8 cellular contexts compared by ENCODE assay signal in genomic region chr14:55028066-55028465, GRCh38. TPM values are rescaled to one million over a fixed set of nuclear protein-coding genes. Genes with fewer than 3 reads are reported as not detected.
DNase-seq lines count a peak whose midpoint lies in the region; ATAC-seq, FAIRE-seq and TF ChIP-seq lines count a peak whose summit lies in the region.

No MANE protein-coding gene starts in this region.

- H3K27me3 ChIP-seq in pancreas = no peaks in the 10 kb centered on the region

- H3K36me3 ChIP-seq in pancreas = no peaks in the 10 kb centered on the region

- H3K27ac ChIP-seq in pancreas = no peak overlapping the region

- TF ChIP-seq CTCF in GM12875 (IDR thresholded peaks at IDR 0.05; ENCODE audit: borderline replicate concordance, insufficient read depth, low read depth, low read length) (no peak), pancreas (IDR thresholded peaks at IDR 0.05) (no peak)

- intact Hi-C loops in pancreas (cut with DNase I) = no loop called here

- ATAC-seq in pancreas (no peak), GM18505 (IDR thresholded peaks at IDR 0.05; ENCODE audit: unreplicated experiment) (no peak)

- TF ChIP-seq POLR2A in erythroblast (IDR thresholded peaks at IDR 0.05; ENCODE audit: low read length) (no peak), GM18505 (IDR thresholded peaks at IDR 0.05; ENCODE audit: borderline replicate concordance, extremely low read depth, insufficient read depth, insufficient read length) (no peak)

- DNase-seq in OCI-M1 (lab: John Stamatoyannopoulos, UW) (peak; percentile 7), erythroblast (lab: John Stamatoyannopoulos, UW) (peak; percentile 32 to 47), retina (peak; percentile 15), pancreas (no peak), C1 segment of cervical spinal cord (lab: John Stamatoyannopoulos, UW) (no peak)
- no peak for DNase-seq in activated CD8-positive, alpha-beta memory T cell treated with anti-CD3 and anti-CD28 coated beads, Interleukin-2, amount 50 U/mL, for 4 hours

- H3K4me3 ChIP-seq in GM12875 (ENCODE audit: low read depth, low read length) (peak overlapping the region; percentile 99), pancreas (peak overlapping the region in 2 of 4 donors; percentile 63)

- no peak for FAIRE-seq in pancreas (lab: Jason Lieb, UNC)

- H3K4me1 ChIP-seq in pancreas = peaks cover 0 to 12% (median 10%) of the 10 kb centered on the region in 3 donors

- no peaks in the 10 kb centered on the region for H3K9me3 ChIP-seq in pancreas

- 4 to 9% methylated on average over 8 of the region's 8 CpGs for WGBS in pancreas, 2 donors

RNA-seq across cellular contexts. Expression of gene SOCS4, which starts 1.0 kb away (rescaled TPM):
- 10 to 100 TPM in 2 of 6 donors, 1 to 10 TPM in 4; 4.9 to 13.4 (median 6.5) TPM for total RNA-seq in pancreas
- polyA plus RNA-seq in pancreas = 1 to 10 TPM; 2.4 to 4.9 TPM

RNA-seq across cellular contexts. Expression of gene WDHD1, which starts 1.2 kb away (rescaled TPM):
- 1 to 10 TPM in 4 of 6 donors, under 1 TPM in 2; 0.46 to 2.3 (median 1.2) TPM for total RNA-seq in pancreas
- polyA plus RNA-seq in pancreas = under 1 TPM; 0.45 to 0.57 TPM

RNA-seq across cellular contexts. Expression of gene MAPK1IP1L, which starts 23.4 kb away (rescaled TPM):
- 10 to 100 TPM; 15.2 to 29.7 (median 23.1) TPM for total RNA-seq in pancreas
- polyA plus RNA-seq in pancreas = 10 to 100 TPM; 12.9 to 24.2 TPM

Comparison
In these comparisons a context has a peak if more than half of its experiments do, and no peak if none do; other contexts are left out.
1. DNase-seq: peak in OCI-M1 (single experiment), erythroblast (2 of 2) and retina (single experiment); none in pancreas (0 of 6), C1 segment of cervical spinal cord (0 of 14) and activated CD8-positive, alpha-beta memory T cell treated with anti-CD3 and anti-CD28 coated beads, Interleukin-2, amount 50 U/mL, for 4 hours (single experiment).